In genomic region chr19:10417598-10418280, GRCh38 we compare ENCODE assay signal across 10 cellular contexts. TPM values are rescaled to one million over a fixed set of nuclear protein-coding genes. Genes with fewer than 3 reads are reported as not detected.
A peak's percentile ranks its signal among the peaks of the same experiment; 100 is the strongest.
DNase-seq lines count a peak whose midpoint lies in the region; ATAC-seq, FAIRE-seq and TF ChIP-seq lines count a peak whose summit lies in the region.
"Had no signal": no experiment of that assay in that cellular context is flagged by ENCODE, and none has a peak within 500 bp of the region (broad histone marks: within the 10 kb centered on the region; RNA-seq: fewer than 3 reads in every experiment).

No MANE protein-coding gene starts in this region.

- no peaks in the 10 kb centered on the region for H3K36me3 Mint-ChIP-seq in activated T-cell treated with anti-CD3 and anti-CD28 coated beads, Interleukin-2, amount 50 U/mL, for 24 hours (ENCODE audit: low read depth)
- peaks cover 37% of the 10 kb centered on the region for H3K36me3 Mint-ChIP-seq in stimulated activated effector memory CD8-positive, alpha-beta T cell treated with anti-CD3 and anti-CD28 coated beads, Interleukin-12 subunit alpha, Interleukin-12 subunit beta, amount 100 ng/mL, for 72 hours
- peaks cover 9% of the 10 kb centered on the region for H3K36me3 Mint-ChIP-seq in endothelial cell (ENCODE audit: low read depth, unreplicated experiment)

- H4K5ac ChIP-seq in H1 (ENCODE audit: insufficient read length, low read depth, low read length) = no peak overlapping the region

- peaks cover 14% of the 10 kb centered on the region; the same call in 1 of the 2 replicates for H3K23me2 ChIP-seq in H1 (ENCODE audit: low read depth, low read length)

- H3K79me1 ChIP-seq in H1 (ENCODE audit: low read depth, low read length) = no peaks in the 10 kb centered on the region

- H3K4me3 ChIP-seq in NT2/D1 (ENCODE audit: insufficient read length, low read depth) = peak overlapping the region; percentile 27
- peak overlapping the region in 3 of 4 experiments; percentile 24 to 60 (median 30); a peak in 6 of 8 replicates for H3K4me3 ChIP-seq in H1 (ENCODE audit: extremely low read depth in 1 of 4, insufficient read depth in 2 of 4, low read depth in 3 of 4, low read length in 4 of 4)

- DNase-seq in activated T-cell treated with anti-CD3 and anti-CD28 coated beads, Interleukin-2, amount 50 U/mL, for 24 hours = peak; percentile 52
- DNase-seq in activated T-cell treated with anti-CD3 and anti-CD28 coated beads for 4 hours = no peak
- DNase-seq in NT2/D1 (ENCODE audit: low read depth, low spot score) = no peak
- peak in 1 of 2 experiments; percentile 77 for DNase-seq in H1 (ENCODE audit: low read depth in 1 of 2, low spot score in 2 of 2)
- peak in 1 of 2 donors; percentile 63 for DNase-seq in stimulated activated effector memory CD8-positive, alpha-beta T cell treated with anti-CD3 and anti-CD28 coated beads, Interleukin-12 subunit alpha, Interleukin-12 subunit beta, amount 100 ng/mL, for 72 hours (ENCODE audit: low spot score in 2 of 2)
- DNase-seq in endothelial cell (ENCODE audit: low spot score) = no peak
- no peak for DNase-seq in LoVo (ENCODE audit: low spot score)
- DNase-seq: Caco-2 had no signal

- TF ChIP-seq POLR2A in H1 (IDR thresholded peaks at IDR 0.05; ENCODE audit: control extremely low read depth in 1 of 2, low read depth in 2 of 2, low read length in 2 of 2) = no peak

- peaks cover 18% of the 10 kb centered on the region for H3K27me3 ChIP-seq in NT2/D1 (ENCODE audit: insufficient read depth, insufficient read length)
- peaks cover 35 to 73% (median 63%) of the 10 kb centered on the region in 4 experiments for H3K27me3 ChIP-seq in H1 (replicated peaks in 1 of 4; ENCODE audit: control insufficient read depth in 3 of 4, extremely low read depth in 1 of 4, insufficient read depth in 3 of 4, low read length in 3 of 4)

- no peak for TF ChIP-seq EP300 in H1 (IDR thresholded peaks at IDR 0.05; ENCODE audit: borderline replicate concordance in 1 of 2, low read depth in 2 of 2, low read length in 2 of 2)

- peaks cover 53% of the 10 kb centered on the region for H3K27me3 Mint-ChIP-seq in activated T-cell treated with anti-CD3 and anti-CD28 coated beads, Interleukin-2, amount 50 U/mL, for 24 hours
- peaks cover 42% of the 10 kb centered on the region for H3K27me3 Mint-ChIP-seq in endothelial cell (ENCODE audit: unreplicated experiment)

- TF ChIP-seq CTCF in H1 (IDR thresholded peaks at IDR 0.05; ENCODE audit: control extremely low read depth in 1 of 3, insufficient read depth in 1 of 3, low read depth in 1 of 3, low read length in 3 of 3) = no peak
- no peak for TF ChIP-seq CTCF in endothelial cell (IDR thresholded peaks at IDR 0.05; ENCODE audit: unreplicated experiment)

- peaks cover 0 to 15% of the 10 kb centered on the region in 2 experiments for H4K20me1 ChIP-seq in H1 (replicated peaks in 1 of 2; ENCODE audit: control insufficient read depth in 1 of 2, insufficient read depth in 2 of 2, low read length in 2 of 2)

- no peak overlapping the region for H2BK20ac ChIP-seq in H1 (ENCODE audit: low read length)

- H2BK5ac ChIP-seq in H1 (ENCODE audit: low read depth, low read length) = no peak overlapping the region

- WGBS in H1 (ENCODE audit: extremely low coverage in 1 of 2, insufficient coverage in 1 of 2, insufficient read length in 1 of 2, insufficient replicate concordance in 2 of 2, low coverage in 1 of 2, low lambda C conversion rate in 2 of 2, missing lambda C conversion rate in 1 of 2), 2 experiments = 30% methylated on average over 27 of the region's 29 CpGs; no CpG with 5 or more reads in 1 of the 2 experiments

- ATAC-seq in stimulated activated effector memory CD8-positive, alpha-beta T cell treated with anti-CD3 and anti-CD28 coated beads, Interleukin-12 subunit alpha, Interleukin-12 subunit beta, amount 100 ng/mL, for 72 hours = no peak
- no peak for ATAC-seq in HG02759 (IDR thresholded peaks at IDR 0.05; ENCODE audit: unreplicated experiment)

- H4K91ac ChIP-seq in H1 (replicated peaks; ENCODE audit: insufficient read length, low read length) = no peak overlapping the region

- H3K79me2 ChIP-seq in H1 (ENCODE audit: control insufficient read depth in 1 of 2, insufficient read depth in 2 of 2, low read length in 2 of 2) = no peaks in the 10 kb centered on the region

- no peak overlapping the region for H3K27ac ChIP-seq in H1 (ENCODE audit: low read depth, low read length)
- H3K27ac ChIP-seq: esophagus muscularis mucosa had no signal

- peak overlapping the region; percentile 50 for H3K4me3 Mint-ChIP-seq in activated T-cell treated with anti-CD3 and anti-CD28 coated beads, Interleukin-2, amount 50 U/mL, for 24 hours
- H3K4me3 Mint-ChIP-seq in stimulated activated effector memory CD8-positive, alpha-beta T cell treated with anti-CD3 and anti-CD28 coated beads, Interleukin-12 subunit alpha, Interleukin-12 subunit beta, amount 100 ng/mL, for 72 hours = peak overlapping the region; percentile 81
- H3K4me3 Mint-ChIP-seq in endothelial cell (ENCODE audit: unreplicated experiment) = no peak overlapping the region

- H3K9me3 ChIP-seq in NT2/D1 (ENCODE audit: insufficient read depth, low read length) (no peaks in the 10 kb centered on the region), H1 (ENCODE audit: insufficient read depth in 2 of 2, low read depth in 1 of 2, low read length in 1 of 2) (peaks cover 0 to 2% of the 10 kb centered on the region in 2 experiments; a peak in 1 of 4 replicates)
- H3K9me3 ChIP-seq: Caco-2 had no signal

- no peak for TF ChIP-seq RAD21 in H1 (IDR thresholded peaks at IDR 0.05 in 1 of 2, conservative IDR thresholded peaks at IDR 0.05 in 1 of 2; ENCODE audit: low read depth in 2 of 2, low read length in 2 of 2)

- no peak overlapping the region for H3K56ac ChIP-seq in H1 (replicated peaks; ENCODE audit: insufficient read length, low read depth, low read length)

- H2AK5ac ChIP-seq in H1 (ENCODE audit: low read depth, low read length) = 0 out of 2 replicates have a peak overlapping the region, but pooled peaks have one; percentile 30

- peaks cover 26% of the 10 kb centered on the region for H3K4me1 ChIP-seq in NT2/D1 (ENCODE audit: insufficient read depth, insufficient read length)
- peaks cover 5 to 26% (median 13%) of the 10 kb centered on the region in 4 experiments for H3K4me1 ChIP-seq in H1 (replicated peaks in 1 of 4; ENCODE audit: control insufficient read depth in 3 of 4, insufficient read depth in 4 of 4, low read length in 3 of 4)

- CTCF ChIA-PET in H1 (lab: Charles Lee; ENCODE audit: partially characterized antibody) = interaction anchor here (0.6 to 9.4 kb wide), 23 partner anchors 11 to 1099 kb away, joined by 3 to 172 read pairs (median 5); partner anchors contain the start of genes ATG4D and CDC37

- peak overlapping the region; percentile 5; the same call in 1 of the 2 replicates for H3K18ac ChIP-seq in H1 (ENCODE audit: extremely low read depth, low read length)

- no peak overlapping the region; the same call in 1 of the 2 replicates for H4K8ac ChIP-seq in H1 (ENCODE audit: extremely low read depth, insufficient read depth, low read length)

- H3K4me1 Mint-ChIP-seq in activated T-cell treated with anti-CD3 and anti-CD28 coated beads, Interleukin-2, amount 50 U/mL, for 24 hours (ENCODE audit: low read depth) = peaks cover 59% of the 10 kb centered on the region
- peaks cover 61% of the 10 kb centered on the region for H3K4me1 Mint-ChIP-seq in stimulated activated effector memory CD8-positive, alpha-beta T cell treated with anti-CD3 and anti-CD28 coated beads, Interleukin-12 subunit alpha, Interleukin-12 subunit beta, amount 100 ng/mL, for 72 hours
- peaks cover 20% of the 10 kb centered on the region for H3K4me1 Mint-ChIP-seq in endothelial cell (ENCODE audit: unreplicated experiment)

- peak overlapping the region; percentile 75 for H3K9ac ChIP-seq in NT2/D1 (ENCODE audit: insufficient read length, low read depth)
- no peak overlapping the region for H3K9ac ChIP-seq in H1 (replicated peaks in 1 of 4; ENCODE audit: extremely low read depth in 1 of 4, low read depth in 3 of 4, low read length in 3 of 4)

- no peak overlapping the region for H3K4ac ChIP-seq in H1 (replicated peaks; ENCODE audit: insufficient read length, low read depth, low read length)

- FAIRE-seq in H1 (lab: Jason Lieb, UNC) = no peak

- no peaks in the 10 kb centered on the region for H3K9me3 Mint-ChIP-seq in activated T-cell treated with anti-CD3 and anti-CD28 coated beads, Interleukin-2, amount 50 U/mL, for 24 hours
- H3K9me3 Mint-ChIP-seq in stimulated activated effector memory CD8-positive, alpha-beta T cell treated with anti-CD3 and anti-CD28 coated beads, Interleukin-12 subunit alpha, Interleukin-12 subunit beta, amount 100 ng/mL, for 72 hours = no peaks in the 10 kb centered on the region
- no peaks in the 10 kb centered on the region for H3K9me3 Mint-ChIP-seq in endothelial cell (ENCODE audit: unreplicated experiment)

- H2BK15ac ChIP-seq in H1 (ENCODE audit: low read length) = peak overlapping the region; percentile 65; the same call in 1 of the 2 replicates

- H3K23ac ChIP-seq in H1 (ENCODE audit: insufficient read length) = no peak overlapping the region

- peak overlapping the region; percentile 64 to 98 for H3K4me2 ChIP-seq in H1 (ENCODE audit: insufficient read depth in 1 of 2, low read depth in 2 of 2, low read length in 2 of 2)

- H2BK12ac ChIP-seq in H1 (ENCODE audit: low read depth, low read length) = no peak overlapping the region

- H3K36me3 ChIP-seq in NT2/D1 (ENCODE audit: insufficient read depth, insufficient read length, low read length) (no peaks in the 10 kb centered on the region), H1 (ENCODE audit: control insufficient read depth in 2 of 4, insufficient read depth in 4 of 4, low read length in 3 of 4) (no peaks in the 10 kb centered on the region)
- H3K36me3 ChIP-seq: esophagus muscularis mucosa had no signal

- no peak overlapping the region for H2BK120ac ChIP-seq in H1 (replicated peaks; ENCODE audit: low read depth, low read length)

- POLR2A ChIA-PET in H1 (lab: Charles Lee; ENCODE audit: partially characterized antibody) = interaction anchor here (0.6 to 5.0 kb wide), 5 partner anchors 13 to 302 kb away, joined by 3 to 33 read pairs (median 3); partner anchors contain the start of genes CDC37 and S1PR5

- no peak overlapping the region for H3K27ac Mint-ChIP-seq in activated T-cell treated with anti-CD3 and anti-CD28 coated beads, Interleukin-2, amount 50 U/mL, for 24 hours
- no peak overlapping the region for H3K27ac Mint-ChIP-seq in stimulated activated effector memory CD8-positive, alpha-beta T cell treated with anti-CD3 and anti-CD28 coated beads, Interleukin-12 subunit alpha, Interleukin-12 subunit beta, amount 100 ng/mL, for 72 hours
- H3K27ac Mint-ChIP-seq in endothelial cell (ENCODE audit: unreplicated experiment) = no peak overlapping the region

- H3K14ac ChIP-seq in H1 (ENCODE audit: insufficient read length) = no peak overlapping the region

- H2AFZ ChIP-seq in H1 (ENCODE audit: low read length) = no peak overlapping the region

RNA-seq across cellular contexts. Expression of gene PDE4A, which starts 2.6 kb away (rescaled TPM):
- 4.4 and 5.0 TPM in 2 replicates for total RNA-seq in H1 (2021; fragmentation: NEBNext Ultra II Directional; extraction: Animal tissue kit (Norgen Biotek cat#: 25700))
- 2.0 and 3.4 TPM in 2 replicates for polyA plus RNA-seq in H1 (2011; rRNA removed)
- polyA plus RNA-seq in H1 (2011; cell fraction: cytosol; rRNA removed) = 1.8 TPM
- 2.5 TPM for polyA plus RNA-seq in H1 (2011; cell fraction: nucleus; rRNA removed)
- polyA plus RNA-seq in H1 (2012, experiment 1 of 2) = 2.6 to 4.2 TPM (median 3.9 TPM) in 4 replicates
- 3.2 TPM for polyA plus RNA-seq in H1 (2012, experiment 2 of 2)
- polyA plus RNA-seq in H1 (2013, experiment 1 of 2) = 3.3 TPM
- 3.4 TPM for polyA plus RNA-seq in H1 (2013, experiment 2 of 2)
- 2.8 and 3.4 TPM in 2 replicates for polyA minus RNA-seq in H1 (2011; rRNA and poly(A)+ RNA removed)
- 4.5 TPM for polyA minus RNA-seq in H1 (2011; cell fraction: cytosol; rRNA and poly(A)+ RNA removed)
- polyA minus RNA-seq in H1 (2011; cell fraction: nucleus; rRNA and poly(A)+ RNA removed) = 2.3 TPM
- total RNA-seq in endothelial cell (ENCODE audit: unreplicated experiment) = 0.46 TPM

RNA-seq across cellular contexts. Expression of gene CDC37, which starts 14.4 kb away (rescaled TPM):
- total RNA-seq in H1 (2021; fragmentation: NEBNext Ultra II Directional; extraction: Animal tissue kit (Norgen Biotek cat#: 25700)) = 162 and 164 TPM in 2 replicates
- polyA plus RNA-seq in H1 (2011; rRNA removed) = 181 and 285 TPM in 2 replicates
- polyA plus RNA-seq in H1 (2011; cell fraction: cytosol; rRNA removed) = 404 TPM
- 587 TPM for polyA plus RNA-seq in H1 (2011; cell fraction: nucleus; rRNA removed)
- polyA plus RNA-seq in H1 (2012, experiment 1 of 2) = 155 to 277 TPM (median 276 TPM) in 4 replicates
- polyA plus RNA-seq in H1 (2012, experiment 2 of 2) = 150 TPM
- polyA plus RNA-seq in H1 (2013, experiment 1 of 2) = 155 TPM
- polyA plus RNA-seq in H1 (2013, experiment 2 of 2) = 145 TPM
- polyA minus RNA-seq in H1 (2011; rRNA and poly(A)+ RNA removed) = 66.0 and 91.9 TPM in 2 replicates
- polyA minus RNA-seq in H1 (2011; cell fraction: cytosol; rRNA and poly(A)+ RNA removed) = 104 TPM
- polyA minus RNA-seq in H1 (2011; cell fraction: nucleus; rRNA and poly(A)+ RNA removed) = 73.2 TPM
- 386 TPM for total RNA-seq in endothelial cell (ENCODE audit: unreplicated experiment)

RNA-seq across cellular contexts. Expression of gene TYK2, which starts 37.4 kb away (rescaled TPM):
- total RNA-seq in H1 (2021; fragmentation: NEBNext Ultra II Directional; extraction: Animal tissue kit (Norgen Biotek cat#: 25700)) = 40.8 and 42.7 TPM in 2 replicates
- polyA plus RNA-seq in H1 (2011; rRNA removed) = 32.1 and 47.6 TPM in 2 replicates
- 37.8 TPM for polyA plus RNA-seq in H1 (2011; cell fraction: cytosol; rRNA removed)
- 184 TPM for polyA plus RNA-seq in H1 (2011; cell fraction: nucleus; rRNA removed)
- polyA plus RNA-seq in H1 (2012, experiment 1 of 2) = 44.3 to 65.1 TPM (median 54.1 TPM) in 4 replicates
- 41.2 TPM for polyA plus RNA-seq in H1 (2012, experiment 2 of 2)
- 39.9 TPM for polyA plus RNA-seq in H1 (2013, experiment 1 of 2)
- 36.9 TPM for polyA plus RNA-seq in H1 (2013, experiment 2 of 2)
- polyA minus RNA-seq in H1 (2011; rRNA and poly(A)+ RNA removed) = 22.6 and 28.0 TPM in 2 replicates
- polyA minus RNA-seq in H1 (2011; cell fraction: cytosol; rRNA and poly(A)+ RNA removed) = 20.1 TPM
- polyA minus RNA-seq in H1 (2011; cell fraction: nucleus; rRNA and poly(A)+ RNA removed) = 32.9 TPM
- total RNA-seq in endothelial cell (ENCODE audit: unreplicated experiment) = 143 TPM
